In the genomic region with DNA sequence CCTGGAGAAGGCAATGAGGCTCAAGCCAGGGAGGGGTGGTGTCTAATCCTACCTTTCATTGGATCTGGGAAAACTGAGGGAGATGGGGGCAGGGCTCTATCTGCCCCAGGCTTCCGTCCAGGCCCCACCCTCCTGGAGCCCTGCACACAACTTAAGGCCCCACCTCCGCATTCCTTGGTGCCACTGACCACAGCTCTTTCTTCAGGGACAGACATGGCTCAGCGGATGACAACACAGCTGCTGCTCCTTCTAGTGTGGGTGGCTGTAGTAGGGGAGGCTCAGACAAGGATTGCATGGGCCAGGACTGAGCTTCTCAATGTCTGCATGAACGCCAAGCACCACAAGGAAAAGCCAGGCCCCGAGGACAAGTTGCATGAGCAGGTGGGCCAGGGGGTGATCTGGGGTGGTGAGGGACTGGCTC, we compare ENCODE assay signal across 16 cellular contexts. TPM values are rescaled to one million over a fixed set of nuclear protein-coding genes. Genes with fewer than 3 reads are reported as not detected.
A peak's percentile ranks its signal among the peaks of the same experiment; 100 is the strongest.
DNase-seq lines count a peak whose midpoint lies in the region; ATAC-seq and TF ChIP-seq lines count a peak whose summit lies in the region.
"Had no signal": no experiment of that assay in that cellular context is flagged by ENCODE, and none has a peak within 500 bp of the region (broad histone marks: within the 10 kb centered on the region; RNA-seq: fewer than 3 reads in every experiment).

Gene FOLR1, plus strand, starts transcription at position 180 of the 421 bp plus-strand sequence. Its CDS starts 34 bp downstream, at position 214.

- H3K79me2 ChIP-seq in osteoblast (ENCODE audit: insufficient read depth, low read length) = no peaks in the 10 kb centered on the region

- no peak within 1 kb of the TSS for H3K27ac ChIP-seq in Panc1 (ENCODE audit: low read length)
- H3K27ac ChIP-seq in osteoblast (ENCODE audit: low read depth, low read length) = no peak within 1 kb of the TSS

- POLR2A ChIA-PET in Panc1 (lab: Charles Lee) = interaction anchor here (0.5 kb wide), 1 partner anchor 590 kb away, joined by 3 read pairs; no protein-coding TSS in a partner anchor

- no peak for TF ChIP-seq CTCF in Panc1 (IDR thresholded peaks at IDR 0.05)
- no peak for TF ChIP-seq CTCF in osteoblast (IDR thresholded peaks at IDR 0.05; ENCODE audit: extremely low read depth, low read depth, low read length)

- CTCF ChIA-PET in Panc1 (lab: Charles Lee) = no interaction called here

- H3K4me3 ChIP-seq in Panc1 (ENCODE audit: low read depth in 2 of 2, low read length in 2 of 2) (no peak within 1 kb of the TSS), osteoblast (ENCODE audit: insufficient read depth, low read length) (no peak within 1 kb of the TSS)

- H3K36me3 ChIP-seq in Panc1 (ENCODE audit: control insufficient read depth, insufficient read depth, low read length) = no peaks in the 10 kb centered on the region
- no peaks in the 10 kb centered on the region for H3K36me3 ChIP-seq in osteoblast (ENCODE audit: insufficient read depth, low read length)

- H2AFZ ChIP-seq in osteoblast (ENCODE audit: low read length) = peak within 1 kb of the TSS; percentile 7

- H3K4me1 ChIP-seq in Panc1 (ENCODE audit: control insufficient read depth, insufficient read depth, low read length) = no peaks in the 10 kb centered on the region
- peaks cover 4% of the 10 kb centered on the region for H3K4me1 ChIP-seq in osteoblast (ENCODE audit: insufficient read depth, low read length)

- in situ Hi-C loops in Panc1 (cut with HindIII; ENCODE audit: low pct_unique_long_range_greater_than_20kb, low sequenced_read_pairs) = no loop called here

- H3K9me3 ChIP-seq in Panc1 (ENCODE audit: control insufficient read depth, insufficient read depth, low read depth, low read length) (no peaks in the 10 kb centered on the region), osteoblast (ENCODE audit: low read depth, low read length) (no peaks in the 10 kb centered on the region)

- peak; percentile 36 for DNase-seq in ELR (ENCODE audit: low read depth)
- no peak for DNase-seq in Panc1 (ENCODE audit: low read depth, low spot score)
- peak; percentile 33 for DNase-seq in glomerular visceral epithelial cell (ENCODE audit: extremely low spot score)
- DNase-seq in osteoblast (ENCODE audit: insufficient read length, low spot score, missing footprints) = peak; percentile 81
- no peak for DNase-seq in NCI-H2107 (lab: John Stamatoyannopoulos, UW)
- no peak for DNase-seq in CD1c-positive myeloid dendritic cell (ENCODE audit: extremely low spot score)
- DNase-seq in RPMI8226 = no peak
- DNase-seq: activated naive CD8-positive, alpha-beta T cell treated with anti-CD3 and anti-CD28 coated beads, Interleukin-2, amount 10 ng/mL, durations not matched to agents 7 days and 5 days; DMS79 treated with DMSO at 0.1 percent for 48 hours; NCI-H1436; NCI-H510A; right cardiac atrium; Right ventricle myocardium superior; stimulated activated naive CD8-positive, alpha-beta T cell treated with anti-CD3 and anti-CD28 coated beads, Interleukin-15, Interleukin-2, amounts not matched to agents 100 U/mL and 50 U/mL, for 24 hours had no signal

- TF ChIP-seq POLR2A in GM18505 (IDR thresholded peaks at IDR 0.05; ENCODE audit: borderline replicate concordance, extremely low read depth, insufficient read depth, insufficient read length) = no peak

- no TSS peak for BruUV-seq in Panc1 (replicated peaks; lab: Mats Ljungman, UMichigan)

- no peak within 1 kb of the TSS for H3K4me2 ChIP-seq in osteoblast (ENCODE audit: insufficient read depth, low read length)

- ATAC-seq in Panc1 (0 out of 2 replicates have a peak, but pooled peaks have one; percentile 39), GM18505 (IDR thresholded peaks at IDR 0.05; ENCODE audit: unreplicated experiment) (no peak)
- ATAC-seq: right cardiac atrium; stimulated activated naive CD8-positive, alpha-beta T cell treated with anti-CD3 and anti-CD28 coated beads, Interleukin-15, Interleukin-2, amounts not matched to agents 100 U/mL and 50 U/mL, for 24 hours had no signal

- H3K27me3 ChIP-seq in Panc1 (ENCODE audit: control insufficient read depth, insufficient read depth, low read length) (no peaks in the 10 kb centered on the region), osteoblast (ENCODE audit: insufficient read depth, low read length) (no peaks in the 10 kb centered on the region)

- intact Hi-C loops in Panc1 (cut with micrococcal nuclease; ENCODE audit: unreplicated experiment) = no loop called here

- H4K20me1 ChIP-seq in osteoblast (ENCODE audit: insufficient read depth, low read length) = no peaks in the 10 kb centered on the region

RNA-seq across cellular contexts. Expression of gene FOLR1, which starts in this region (rescaled TPM):
- total RNA-seq in Panc1 (2021; ENCODE audit: unreplicated experiment) (not detected), osteoblast (under 0.01 and 0.36 TPM in 2 replicates)
- polyA plus RNA-seq in Panc1 (2012; ENCODE audit: insufficient read length) = not detected
- total RNA-seq: activated naive CD8-positive, alpha-beta T cell treated with anti-CD3 and anti-CD28 coated beads, Interleukin-2, amount 10 ng/mL, durations not matched to agents 7 days and 5 days; fibroblast of lung had no signal

Comparison
In these comparisons a context has a peak if more than half of its experiments do, and no peak if none do; other contexts are left out.
1. Peak in ATAC-seq in Panc1; RNA of the gene not detected or under 1 TPM.
2. Peak in DNase-seq in osteoblast; RNA of the gene not detected or under 1 TPM.
3. DNase-seq: peak in ELR (single experiment) and glomerular visceral epithelial cell (single experiment); none in Panc1 (single experiment), NCI-H2107 (single experiment), CD1c-positive myeloid dendritic cell (single experiment) and RPMI8226 (single experiment).